8 cellular contexts compared by ENCODE assay signal in the genomic region with DNA sequence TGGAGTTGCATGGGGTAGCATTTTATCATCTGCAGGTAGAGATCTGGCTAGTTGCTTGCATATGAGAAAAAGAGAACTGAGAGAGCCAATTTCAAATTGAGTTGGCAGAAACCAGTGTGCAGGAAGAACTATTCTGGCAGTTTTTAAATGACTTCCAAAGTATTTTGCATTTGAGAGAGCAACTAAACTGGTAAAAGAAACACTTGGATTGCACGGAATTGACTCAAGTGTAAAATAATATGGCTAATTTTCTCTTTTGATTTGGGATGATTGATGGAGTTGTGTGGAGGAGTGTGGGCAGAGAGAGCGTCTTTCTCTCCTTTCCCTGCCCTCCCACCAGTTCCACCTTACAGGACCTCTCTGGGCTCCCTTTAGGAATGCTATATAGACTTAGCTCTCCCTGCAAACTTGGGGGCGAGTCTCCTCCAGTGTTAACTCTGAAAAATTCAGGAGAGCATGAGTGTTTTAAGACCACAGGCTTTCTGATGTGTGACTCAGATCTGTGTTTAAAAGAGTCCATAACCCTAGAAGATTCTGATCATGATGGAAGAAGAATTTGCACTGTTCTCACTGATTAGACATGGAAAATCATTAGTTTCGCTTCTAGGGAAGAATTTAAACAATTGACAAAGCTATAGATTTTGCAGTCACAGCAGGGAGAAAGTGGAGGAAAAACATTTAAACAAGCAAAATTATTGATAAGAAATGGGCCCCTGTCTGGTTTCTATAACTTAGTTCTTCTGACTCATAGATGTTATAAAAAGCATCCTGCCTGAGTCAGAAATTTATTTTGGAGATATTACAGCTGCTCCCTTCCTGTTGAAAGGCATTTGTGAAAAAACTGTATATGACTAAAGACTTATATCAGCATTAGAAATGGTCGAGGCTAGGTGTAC. TPM values are rescaled to one million over a fixed set of nuclear protein-coding genes. Genes with fewer than 3 reads are reported as not detected.
DNase-seq lines count a peak whose midpoint lies in the region; ATAC-seq, FAIRE-seq and TF ChIP-seq lines count a peak whose summit lies in the region.

No MANE protein-coding gene starts in this region.

- H3K27me3 Mint-ChIP-seq in Calu3 (ENCODE audit: unreplicated experiment): no peaks in the 10 kb centered on the region

- H2AFZ ChIP-seq in endothelial cell of umbilical vein (ENCODE audit: low read depth, low read length): peak overlapping the region; percentile 41

- peaks cover 3% of the 10 kb centered on the region for H3K9me3 Mint-ChIP-seq in Calu3 (ENCODE audit: low read depth, unreplicated experiment)

- H3K9me1 ChIP-seq in endothelial cell of umbilical vein (replicated peaks; ENCODE audit: control insufficient read depth, extremely low read depth, insufficient read depth, low read length): no peaks in the 10 kb centered on the region

- H3K9me3 ChIP-seq in endothelial cell of umbilical vein (replicated peaks; ENCODE audit: control insufficient read depth, insufficient read depth, low read length): no peaks in the 10 kb centered on the region

- CTCF ChIA-PET in endothelial cell of umbilical vein (lab: Charles Lee) (interaction anchor here (1.0 to 2.5 kb wide), 10 partner anchors 9 to 458 kb away, joined by 3 to 10 read pairs (median 6); partner anchors contain the start of genes GNG5, PRKACB and SPATA1), Calu3 (lab: Charles Lee) (no interaction called here)

- peak; percentile 80 for ATAC-seq in GM21723 (IDR thresholded peaks at IDR 0.05; ENCODE audit: unreplicated experiment)
- ATAC-seq in sciatic nerve: no peak

- peak overlapping the region in 1 of 3 experiments; percentile 7 for H3K4me3 ChIP-seq in endothelial cell of umbilical vein (replicated peaks in 1 of 3; ENCODE audit: insufficient read depth in 1 of 3, low read depth in 1 of 3, low read length in 3 of 3)

- no peak overlapping the region for H3K27ac Mint-ChIP-seq in Calu3 (ENCODE audit: unreplicated experiment)

- intact Hi-C loops in endothelial cell of umbilical vein (cut with micrococcal nuclease) (loop anchor here (1.0 kb wide), 3 partner anchors 25 to 120 kb away; partner anchors contain the start of genes CTBS, GNG5, RPF1 and SPATA1), Calu3 (cut with micrococcal nuclease; ENCODE audit: unreplicated experiment) (no loop called here), sciatic nerve (cut with DNase I) (no loop called here)

- peaks cover 21% of the 10 kb centered on the region for H3K4me1 Mint-ChIP-seq in Calu3 (ENCODE audit: low read depth, unreplicated experiment)

- H4K20me1 ChIP-seq in endothelial cell of umbilical vein (replicated peaks; ENCODE audit: control insufficient read depth, extremely low read depth, insufficient read depth, low read length): no peaks in the 10 kb centered on the region

- peak overlapping the region; percentile 96 for H3K27ac ChIP-seq in endothelial cell of umbilical vein (ENCODE audit: insufficient read depth, low read depth, low read length)

- DNase-seq in GM13976 (ENCODE audit: low spot score) (peak; percentile 45), LHCN-M2 (ENCODE audit: low read depth) (peak; percentile 85), endothelial cell of umbilical vein (ENCODE audit: low read depth, low spot score) (peak; percentile 93), urothelium cell line (ENCODE audit: low spot score) (peak; percentile 31), Calu3 (no peak), sciatic nerve (ENCODE audit: low spot score) (no peak)
- no peak for DNase-seq in activated CD4-positive, CD25-positive, alpha-beta regulatory T cell (lab: John Stamatoyannopoulos, UW)

- TF ChIP-seq POLR2A in endothelial cell of umbilical vein (IDR thresholded peaks at IDR 0.05; ENCODE audit: low read depth, low read length): no peak

- no peak overlapping the region for H3K4me3 Mint-ChIP-seq in Calu3 (ENCODE audit: low read depth, unreplicated experiment)

- no peaks in the 10 kb centered on the region for H3K27me3 ChIP-seq in endothelial cell of umbilical vein (ENCODE audit: control insufficient read depth in 2 of 2, insufficient read depth in 2 of 2, low read length in 2 of 2)

- H3K9ac ChIP-seq in endothelial cell of umbilical vein (replicated peaks; ENCODE audit: extremely low read depth, insufficient read depth, low read length): peak overlapping the region; percentile 82

- no peaks in the 10 kb centered on the region for H3K79me2 ChIP-seq in endothelial cell of umbilical vein (ENCODE audit: control insufficient read depth, insufficient read depth, low read length)

- H3K4me1 ChIP-seq in endothelial cell of umbilical vein (ENCODE audit: control insufficient read depth, extremely low read depth, insufficient read depth, low read length): peaks cover 36% of the 10 kb centered on the region

- in situ Hi-C loops in GM13976 (cut with MboI; ENCODE audit: low sequenced_read_pairs, unreplicated experiment): no loop called here

- BruUV-seq in endothelial cell of umbilical vein (replicated peaks; lab: Mats Ljungman, UMichigan): TSS peak; percentile 49
- no TSS peak for BruUV-seq in Calu3 (replicated peaks; lab: Mats Ljungman, UMichigan)

- FAIRE-seq in endothelial cell of umbilical vein (lab: Jason Lieb, UNC) (peak; percentile 76), urothelium cell line (lab: Jason Lieb, UNC) (no peak)

- no peaks in the 10 kb centered on the region for H3K36me3 Mint-ChIP-seq in Calu3 (ENCODE audit: insufficient read depth, unreplicated experiment)

- no peaks in the 10 kb centered on the region for H3K36me3 ChIP-seq in endothelial cell of umbilical vein (ENCODE audit: control insufficient read depth in 2 of 2, extremely low read depth in 1 of 2, insufficient read depth in 2 of 2, low read length in 2 of 2)

- dilution Hi-C loops in endothelial cell of umbilical vein (cut with MboI; ENCODE audit: extremely low pct_ligation_motif_present, low sequenced_read_pairs): no loop called here

- H3K4me2 ChIP-seq in endothelial cell of umbilical vein (ENCODE audit: insufficient read depth, low read length): peak overlapping the region; percentile 90

- POLR2A ChIA-PET in endothelial cell of umbilical vein (lab: Charles Lee): interaction anchor here (1.3 to 2.9 kb wide), 2 partner anchors 25 to 93 kb away, joined by 5 to 8 read pairs; partner anchors contain the start of genes CTBS, GNG5 and SPATA1

- TF ChIP-seq CTCF in GM13976 (IDR thresholded peaks at IDR 0.05; ENCODE audit: borderline replicate concordance, control extremely low read depth, extremely low read depth, insufficient read depth, missing control alignments) (no peak), endothelial cell of umbilical vein (IDR thresholded peaks at IDR 0.05; ENCODE audit: extremely low read depth in 1 of 2, insufficient read depth in 1 of 2, low read depth in 1 of 2, low read length in 2 of 2) (no peak), Calu3 (IDR thresholded peaks at IDR 0.05; ENCODE audit: unreplicated experiment) (no peak)

TF ChIP-seq in endothelial cell of umbilical vein, 7 proteins besides CTCF, POLR2A, EP300 and RAD21:
- TF ChIP-seq EZH2 (IDR thresholded peaks at IDR 0.05; ENCODE audit: borderline replicate concordance, low read depth, low read length, severe bottlenecking): no peak
- TF ChIP-seq JUN (IDR thresholded peaks at IDR 0.05; ENCODE audit: borderline replicate concordance, insufficient read depth, insufficient read length, low read depth): peak; percentile 97
- TF ChIP-seq POLR2AphosphoS5 (IDR thresholded peaks at IDR 0.05; ENCODE audit: insufficient read depth, low read depth, low read length): no peak
- TF ChIP-seq GATA2 (IDR thresholded peaks at IDR 0.05; ENCODE audit: insufficient read depth, insufficient read length, low read depth, low read length): peak; percentile 66
- TF ChIP-seq FOS (IDR thresholded peaks at IDR 0.05; ENCODE audit: borderline replicate concordance, insufficient read depth, low read length): peak; percentile 94
TF ChIP-seq in endothelial cell of umbilical vein: peak in this region for 3.

RNA-seq across cellular contexts. Expression of gene CTBS, which starts 24.9 kb away (rescaled TPM):
- total RNA-seq in LHCN-M2 (2014; rRNA removed) (7.1 and 9.6 TPM in 2 replicates), endothelial cell of umbilical vein (10.7 and 14.3 TPM in 2 replicates), Calu3 (2022) (18.2 and 20.3 TPM in 2 replicates), sciatic nerve (18.1 TPM)
- 7.5 TPM for polyA plus RNA-seq in LHCN-M2 (2012)
- polyA plus RNA-seq in endothelial cell of umbilical vein: 9.0 and 11.4 TPM in 2 replicates
- 9.5 and 11.5 TPM in 2 replicates for polyA plus RNA-seq in endothelial cell of umbilical vein (2011; cell fraction: cytosol; rRNA removed)
- polyA plus RNA-seq in endothelial cell of umbilical vein (2011; cell fraction: nucleus; rRNA removed): 7.0 and 7.9 TPM in 2 replicates
- polyA plus RNA-seq in endothelial cell of umbilical vein (2012): 8.8 and 12.0 TPM in 2 replicates
- 10.8 and 13.0 TPM in 2 replicates for polyA minus RNA-seq in endothelial cell of umbilical vein
- 1.3 TPM for polyA minus RNA-seq in endothelial cell of umbilical vein (2011; cell fraction: cytosol; rRNA and poly(A)+ RNA removed)
- 15.4 and 17.1 TPM in 2 replicates for polyA minus RNA-seq in endothelial cell of umbilical vein (2011; cell fraction: nucleus; rRNA and poly(A)+ RNA removed)

Comparison
In these comparisons a context has a peak if more than half of its experiments do, and no peak if none do; other contexts are left out.
1. DNase-seq: peak in GM13976 (single experiment), LHCN-M2 (single experiment), endothelial cell of umbilical vein (single experiment) and urothelium cell line (single experiment); none in Calu3 (single experiment), activated CD4-positive, CD25-positive, alpha-beta regulatory T cell (0 of 4) and sciatic nerve (single experiment).